Comparison of ENCODE assay signal across 23 cellular contexts in genomic region chr22:35531695-35532094, GRCh38. TPM values are rescaled to one million over a fixed set of nuclear protein-coding genes. Genes with fewer than 3 reads are reported as not detected.
"Had no signal": no experiment of that assay in that cellular context is flagged by ENCODE, and none has a peak within 500 bp of the region (broad histone marks: within the 10 kb centered on the region; RNA-seq: fewer than 3 reads in every experiment).

No MANE protein-coding gene starts in this region.

- H3K4me2 ChIP-seq: PC-9 had no signal

- H3K9me3 ChIP-seq: Peyer's patch, SJCRH30 had no signal

- H3K36me3 ChIP-seq: Peyer's patch, SJCRH30 had no signal

- DNase-seq: KBM-7; NCI-H1105; NCI-H1417; NCI-H1436 treated with DMSO at 0.1 percent for 48 hours; NCI-H1694; NCI-H187 treated with DMSO at 0.1 percent for 48 hours; NCI-H2029 treated with DMSO at 0.1 percent for 48 hours; NCI-H2171 treated with DMSO at 0.1 percent for 48 hours; NCI-H524; NCI-H526 treated with DMSO at 0.1 percent for 48 hours; NCI-H748 treated with DMSO at 0.1 percent for 48 hours; NK-92 treated with Interleukin-12 subunit alpha and Interleukin-12 subunit beta, amount 100 ng/mL, for 24 hours; OCI-M1; PC-9; Peyer's patch; SHP77 treated with DMSO at 0.1 percent for 48 hours; SJCRH30 had no signal

- H3K4me1 ChIP-seq: SJCRH30 had no signal

- H3K27me3 ChIP-seq: Peyer's patch, SJCRH30 had no signal

- FAIRE-seq: HepG2 had no signal

- H3K27ac ChIP-seq: PC-9, Peyer's patch, SJCRH30 had no signal

- H3K4me3 ChIP-seq: PC-9, Peyer's patch, SJCRH30 had no signal

- H2AFZ ChIP-seq: PC-9 had no signal

- ATAC-seq: HepG2, Right ventricle myocardium inferior, SK-N-SH treated with all-trans-retinoic acid at 6 μM for 48 hours had no signal

RNA-seq across cellular contexts. Expression of gene RASD2, which starts 8.9 kb away (rescaled TPM):
- total RNA-seq: HepG2, HT1080, MCF 10A, SJCRH30 had no signal
- polyA plus RNA-seq: HepG2, IgD-negative memory B cell had no signal
